In genomic region chr16:74563828-74564263, GRCh38 we compare ENCODE assay signal across 10 cellular contexts. TPM values are rescaled to one million over a fixed set of nuclear protein-coding genes. Genes with fewer than 3 reads are reported as not detected.
DNase-seq lines count a peak whose midpoint lies in the region; ATAC-seq and TF ChIP-seq lines count a peak whose summit lies in the region.
"Had no signal": no experiment of that assay in that cellular context is flagged by ENCODE, and none has a peak within 500 bp of the region (broad histone marks: within the 10 kb centered on the region; RNA-seq: fewer than 3 reads in every experiment).

No MANE protein-coding gene starts in this region.

- WGBS in gastroesophageal sphincter (ENCODE audit: low coverage in 1 of 2), 2 donors, result 72 to 76% methylated on average over 7 of the region's 7 CpGs

- peak; percentile 61 for ATAC-seq in gastroesophageal sphincter
- no peak for ATAC-seq in stimulated activated memory B cell treated with anti-CD40 and anti-IgM and Interleukin-4, amounts not matched to agents 10 μg/mL and 1 μg/mL and 100 μg/mL, for 72 hours

- POLR2A ChIA-PET in activated CD4-positive, alpha-beta memory T cell treated with anti-CD3 and anti-CD28 coated beads for 36 hours (lab: Charles Lee), result no interaction called here
- POLR2A ChIA-PET in activated CD4-positive, alpha-beta memory T cell treated with anti-CD3 and anti-CD28 coated beads, Interleukin-2, amount 10 ng/mL, durations not matched to agents 7 days and 5 days (lab: Charles Lee), result no interaction called here

- H3K4me1 ChIP-seq in gastroesophageal sphincter, result peaks cover 0 to 51% (median 4%) of the 10 kb centered on the region in 3 donors

- CTCF ChIA-PET in activated CD4-positive, alpha-beta memory T cell treated with anti-CD3 and anti-CD28 coated beads for 36 hours (lab: Charles Lee), result no interaction called here
- CTCF ChIA-PET in activated CD4-positive, alpha-beta memory T cell treated with anti-CD3 and anti-CD28 coated beads, Interleukin-2, amount 10 ng/mL, durations not matched to agents 7 days and 5 days (lab: Charles Lee), result no interaction called here

- H3K36me3 ChIP-seq in gastroesophageal sphincter, result no peaks in the 10 kb centered on the region

- no peak overlapping the region for H3K4me3 Mint-ChIP-seq in activated CD4-positive, alpha-beta memory T cell treated with anti-CD3 and anti-CD28 coated beads for 36 hours
- H3K4me3 Mint-ChIP-seq in activated CD4-positive, alpha-beta memory T cell treated with anti-CD3 and anti-CD28 coated beads, Interleukin-2, amount 10 ng/mL, durations not matched to agents 7 days and 5 days, result no peak overlapping the region
- no peak overlapping the region for H3K4me3 Mint-ChIP-seq in stimulated activated memory B cell treated with anti-CD40 and anti-IgM and Interleukin-4, amounts not matched to agents 10 μg/mL and 1 μg/mL and 100 μg/mL, for 72 hours
- H3K4me3 Mint-ChIP-seq: B cell had no signal

- H3K27me3 Mint-ChIP-seq in activated CD4-positive, alpha-beta memory T cell treated with anti-CD3 and anti-CD28 coated beads for 36 hours, result no peaks in the 10 kb centered on the region
- no peaks in the 10 kb centered on the region for H3K27me3 Mint-ChIP-seq in activated CD4-positive, alpha-beta memory T cell treated with anti-CD3 and anti-CD28 coated beads, Interleukin-2, amount 10 ng/mL, durations not matched to agents 7 days and 5 days
- H3K27me3 Mint-ChIP-seq in stimulated activated memory B cell treated with anti-CD40 and anti-IgM and Interleukin-4, amounts not matched to agents 10 μg/mL and 1 μg/mL and 100 μg/mL, for 72 hours, result no peaks in the 10 kb centered on the region
- H3K27me3 Mint-ChIP-seq: B cell had no signal

- no peaks in the 10 kb centered on the region for H3K9me3 Mint-ChIP-seq in activated CD4-positive, alpha-beta memory T cell treated with anti-CD3 and anti-CD28 coated beads for 36 hours
- no peaks in the 10 kb centered on the region for H3K9me3 Mint-ChIP-seq in activated CD4-positive, alpha-beta memory T cell treated with anti-CD3 and anti-CD28 coated beads, Interleukin-2, amount 10 ng/mL, durations not matched to agents 7 days and 5 days
- H3K9me3 Mint-ChIP-seq in stimulated activated memory B cell treated with anti-CD40 and anti-IgM and Interleukin-4, amounts not matched to agents 10 μg/mL and 1 μg/mL and 100 μg/mL, for 72 hours, result no peaks in the 10 kb centered on the region

- H3K27ac Mint-ChIP-seq in activated CD4-positive, alpha-beta memory T cell treated with anti-CD3 and anti-CD28 coated beads for 36 hours, result peak overlapping the region; percentile 0
- no peak overlapping the region for H3K27ac Mint-ChIP-seq in activated CD4-positive, alpha-beta memory T cell treated with anti-CD3 and anti-CD28 coated beads, Interleukin-2, amount 10 ng/mL, durations not matched to agents 7 days and 5 days
- H3K27ac Mint-ChIP-seq in stimulated activated memory B cell treated with anti-CD40 and anti-IgM and Interleukin-4, amounts not matched to agents 10 μg/mL and 1 μg/mL and 100 μg/mL, for 72 hours, result peak overlapping the region; percentile 17
- H3K27ac Mint-ChIP-seq: B cell had no signal

- no peaks in the 10 kb centered on the region for H3K27me3 ChIP-seq in gastroesophageal sphincter

- no peaks in the 10 kb centered on the region for H3K9me3 ChIP-seq in gastroesophageal sphincter

- no peak overlapping the region for H3K4me3 ChIP-seq in gastroesophageal sphincter

- intact Hi-C loops in activated CD4-positive, alpha-beta memory T cell treated with anti-CD3 and anti-CD28 coated beads for 36 hours (cut with micrococcal nuclease), result no loop called here

- TF ChIP-seq POLR2A in gastroesophageal sphincter (IDR thresholded peaks at IDR 0.05), result no peak

- TF ChIP-seq CTCF in gastroesophageal sphincter (IDR thresholded peaks at IDR 0.05), result no peak

- in situ Hi-C loops in ACHN (cut with HindIII; ENCODE audit: low pct_ligation_motif_present, low pct_unique_long_range_greater_than_20kb, low sequenced_read_pairs), result no loop called here

- H3K27ac ChIP-seq in gastroesophageal sphincter, result no peak overlapping the region

- DNase-seq in activated CD4-positive, alpha-beta memory T cell treated with anti-CD3 and anti-CD28 coated beads for 36 hours, result peak; percentile 42
- DNase-seq in activated CD4-positive, alpha-beta memory T cell treated with anti-CD3 and anti-CD28 coated beads, Interleukin-2, amount 10 ng/mL, durations not matched to agents 7 days and 5 days, result no peak
- DNase-seq in SKM-1 (lab: John Stamatoyannopoulos, UW; ENCODE audit: unreplicated experiment), result peak; percentile 82
- DNase-seq in NCI-H146 (lab: John Stamatoyannopoulos, UW), result no peak
- no peak for DNase-seq in DMS53 treated with DMSO at 0.1 percent for 48 hours (lab: John Stamatoyannopoulos, UW; ENCODE audit: unreplicated experiment)
- DNase-seq in ACHN, result no peak
- DNase-seq: dermis blood vessel endothelial cell had no signal

- peaks cover 80% of the 10 kb centered on the region for H3K4me1 Mint-ChIP-seq in activated CD4-positive, alpha-beta memory T cell treated with anti-CD3 and anti-CD28 coated beads for 36 hours (ENCODE audit: low read depth)
- H3K4me1 Mint-ChIP-seq in activated CD4-positive, alpha-beta memory T cell treated with anti-CD3 and anti-CD28 coated beads, Interleukin-2, amount 10 ng/mL, durations not matched to agents 7 days and 5 days, result peaks cover 55% of the 10 kb centered on the region
- H3K4me1 Mint-ChIP-seq in stimulated activated memory B cell treated with anti-CD40 and anti-IgM and Interleukin-4, amounts not matched to agents 10 μg/mL and 1 μg/mL and 100 μg/mL, for 72 hours, result peaks cover 53% of the 10 kb centered on the region

- TF ChIP-seq EP300 in gastroesophageal sphincter (IDR thresholded peaks at IDR 0.05), result no peak

- H3K36me3 Mint-ChIP-seq in activated CD4-positive, alpha-beta memory T cell treated with anti-CD3 and anti-CD28 coated beads for 36 hours, result no peaks in the 10 kb centered on the region
- peaks cover 23% of the 10 kb centered on the region for H3K36me3 Mint-ChIP-seq in activated CD4-positive, alpha-beta memory T cell treated with anti-CD3 and anti-CD28 coated beads, Interleukin-2, amount 10 ng/mL, durations not matched to agents 7 days and 5 days (ENCODE audit: low read depth)
- peaks cover 19% of the 10 kb centered on the region for H3K36me3 Mint-ChIP-seq in stimulated activated memory B cell treated with anti-CD40 and anti-IgM and Interleukin-4, amounts not matched to agents 10 μg/mL and 1 μg/mL and 100 μg/mL, for 72 hours

RNA-seq across cellular contexts. Expression of gene GLG1, which starts 43.1 kb away (rescaled TPM):
- 10 to 100 TPM; 58.1 to 63.8 TPM for total RNA-seq in activated CD4-positive, alpha-beta memory T cell treated with anti-CD3 and anti-CD28 coated beads for 36 hours
- total RNA-seq in activated CD4-positive, alpha-beta memory T cell treated with anti-CD3 and anti-CD28 coated beads, Interleukin-2, amount 10 ng/mL, durations not matched to agents 7 days and 5 days, result 100 to 1,000 TPM; 130 to 132 TPM
- total RNA-seq in gastroesophageal sphincter, result 100 to 1,000 TPM; 121 to 151 (median 139) TPM

Comparison
In these comparisons a context has a peak if more than half of its experiments do, and no peak if none do; other contexts are left out.
1. DNase-seq: peak in activated CD4-positive, alpha-beta memory T cell treated with anti-CD3 and anti-CD28 coated beads for 36 hours (single experiment) and SKM-1 (single experiment); none in activated CD4-positive, alpha-beta memory T cell treated with anti-CD3 and anti-CD28 coated beads, Interleukin-2, amount 10 ng/mL, durations not matched to agents 7 days and 5 days (single experiment), NCI-H146 (single experiment), DMS53 treated with DMSO at 0.1 percent for 48 hours (single experiment) and ACHN (single experiment).